In the genomic region with DNA sequence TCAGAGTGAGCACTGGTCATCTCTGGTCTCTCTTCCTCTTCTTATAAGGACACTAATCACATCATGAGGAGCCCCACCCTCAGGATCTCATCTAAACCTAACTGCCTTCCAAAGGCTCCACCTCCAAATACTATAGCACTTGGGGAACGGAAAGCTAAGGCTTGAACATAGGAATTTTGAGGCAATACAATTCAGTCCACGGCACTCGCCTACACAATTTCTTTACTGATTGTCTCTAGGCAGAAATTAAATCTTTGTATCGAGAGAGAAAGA, we compare ENCODE assay signal across 2 cellular contexts.
TF ChIP-seq lines count a peak whose summit lies in the region.

No MANE protein-coding gene starts in this region.

TF ChIP-seq in GM23338, 12 proteins besides CTCF, POLR2A, EP300 and RAD21 (continued from another document):
- TF ChIP-seq, protein P1, sequence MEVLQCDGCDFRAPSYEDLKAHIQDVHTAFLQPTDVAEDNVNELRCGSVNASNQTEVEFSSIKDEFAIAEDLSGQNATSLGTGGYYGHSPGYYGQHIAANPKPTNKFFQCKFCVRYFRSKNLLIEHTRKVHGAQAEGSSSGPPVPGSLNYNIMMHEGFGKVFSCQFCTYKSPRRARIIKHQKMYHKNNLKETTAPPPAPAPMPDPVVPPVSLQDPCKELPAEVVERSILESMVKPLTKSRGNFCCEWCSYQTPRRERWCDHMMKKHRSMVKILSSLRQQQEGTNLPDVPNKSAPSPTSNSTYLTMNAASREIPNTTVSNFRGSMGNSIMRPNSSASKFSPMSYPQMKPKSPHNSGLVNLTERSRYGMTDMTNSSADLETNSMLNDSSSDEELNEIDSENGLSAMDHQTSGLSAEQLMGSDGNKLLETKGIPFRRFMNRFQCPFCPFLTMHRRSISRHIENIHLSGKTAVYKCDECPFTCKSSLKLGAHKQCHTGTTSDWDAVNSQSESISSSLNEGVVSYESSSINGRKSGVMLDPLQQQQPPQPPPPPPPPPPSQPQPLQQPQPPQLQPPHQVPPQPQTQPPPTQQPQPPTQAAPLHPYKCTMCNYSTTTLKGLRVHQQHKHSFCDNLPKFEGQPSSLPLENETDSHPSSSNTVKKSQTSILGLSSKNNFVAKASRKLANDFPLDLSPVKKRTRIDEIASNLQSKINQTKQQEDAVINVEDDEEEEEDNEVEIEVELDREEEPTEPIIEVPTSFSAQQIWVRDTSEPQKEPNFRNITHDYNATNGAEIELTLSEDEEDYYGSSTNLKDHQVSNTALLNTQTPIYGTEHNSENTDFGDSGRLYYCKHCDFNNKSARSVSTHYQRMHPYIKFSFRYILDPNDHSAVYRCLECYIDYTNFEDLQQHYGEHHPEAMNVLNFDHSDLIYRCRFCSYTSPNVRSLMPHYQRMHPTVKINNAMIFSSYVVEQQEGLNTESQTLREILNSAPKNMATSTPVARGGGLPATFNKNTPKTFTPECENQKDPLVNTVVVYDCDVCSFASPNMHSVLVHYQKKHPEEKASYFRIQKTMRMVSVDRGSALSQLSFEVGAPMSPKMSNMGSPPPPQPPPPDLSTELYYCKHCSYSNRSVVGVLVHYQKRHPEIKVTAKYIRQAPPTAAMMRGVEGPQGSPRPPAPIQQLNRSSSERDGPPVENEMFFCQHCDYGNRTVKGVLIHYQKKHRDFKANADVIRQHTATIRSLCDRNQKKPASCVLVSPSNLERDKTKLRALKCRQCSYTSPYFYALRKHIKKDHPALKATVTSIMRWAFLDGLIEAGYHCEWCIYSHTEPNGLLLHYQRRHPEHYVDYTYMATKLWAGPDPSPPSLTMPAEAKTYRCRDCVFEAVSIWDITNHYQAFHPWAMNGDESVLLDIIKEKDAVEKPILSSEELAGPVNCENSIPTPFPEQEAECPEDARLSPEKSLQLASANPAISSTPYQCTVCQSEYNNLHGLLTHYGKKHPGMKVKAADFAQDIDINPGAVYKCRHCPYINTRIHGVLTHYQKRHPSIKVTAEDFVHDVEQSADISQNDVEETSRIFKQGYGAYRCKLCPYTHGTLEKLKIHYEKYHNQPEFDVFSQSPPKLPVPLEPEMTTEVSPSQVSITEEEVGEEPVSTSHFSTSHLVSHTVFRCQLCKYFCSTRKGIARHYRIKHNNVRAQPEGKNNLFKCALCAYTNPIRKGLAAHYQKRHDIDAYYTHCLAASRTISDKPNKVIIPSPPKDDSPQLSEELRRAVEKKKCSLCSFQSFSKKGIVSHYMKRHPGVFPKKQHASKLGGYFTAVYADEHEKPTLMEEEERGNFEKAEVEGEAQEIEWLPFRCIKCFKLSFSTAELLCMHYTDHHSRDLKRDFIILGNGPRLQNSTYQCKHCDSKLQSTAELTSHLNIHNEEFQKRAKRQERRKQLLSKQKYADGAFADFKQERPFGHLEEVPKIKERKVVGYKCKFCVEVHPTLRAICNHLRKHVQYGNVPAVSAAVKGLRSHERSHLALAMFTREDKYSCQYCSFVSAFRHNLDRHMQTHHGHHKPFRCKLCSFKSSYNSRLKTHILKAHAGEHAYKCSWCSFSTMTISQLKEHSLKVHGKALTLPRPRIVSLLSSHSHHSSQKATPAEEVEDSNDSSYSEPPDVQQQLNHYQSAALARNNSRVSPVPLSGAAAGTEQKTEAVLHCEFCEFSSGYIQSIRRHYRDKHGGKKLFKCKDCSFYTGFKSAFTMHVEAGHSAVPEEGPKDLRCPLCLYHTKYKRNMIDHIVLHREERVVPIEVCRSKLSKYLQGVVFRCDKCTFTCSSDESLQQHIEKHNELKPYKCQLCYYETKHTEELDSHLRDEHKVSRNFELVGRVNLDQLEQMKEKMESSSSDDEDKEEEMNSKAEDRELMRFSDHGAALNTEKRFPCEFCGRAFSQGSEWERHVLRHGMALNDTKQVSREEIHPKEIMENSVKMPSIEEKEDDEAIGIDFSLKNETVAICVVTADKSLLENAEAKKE (CRISPR knock-in tag; IDR thresholded peaks at IDR 0.05), result no peak
- TF ChIP-seq ZNF331 (CRISPR knock-in tag; IDR thresholded peaks at IDR 0.05; ENCODE audit: low read depth), result no peak

TF ChIP-seq in WTC11, 78 proteins besides CTCF, POLR2A, EP300 and RAD21 (continued from another document):
- TF ChIP-seq, protein P2, sequence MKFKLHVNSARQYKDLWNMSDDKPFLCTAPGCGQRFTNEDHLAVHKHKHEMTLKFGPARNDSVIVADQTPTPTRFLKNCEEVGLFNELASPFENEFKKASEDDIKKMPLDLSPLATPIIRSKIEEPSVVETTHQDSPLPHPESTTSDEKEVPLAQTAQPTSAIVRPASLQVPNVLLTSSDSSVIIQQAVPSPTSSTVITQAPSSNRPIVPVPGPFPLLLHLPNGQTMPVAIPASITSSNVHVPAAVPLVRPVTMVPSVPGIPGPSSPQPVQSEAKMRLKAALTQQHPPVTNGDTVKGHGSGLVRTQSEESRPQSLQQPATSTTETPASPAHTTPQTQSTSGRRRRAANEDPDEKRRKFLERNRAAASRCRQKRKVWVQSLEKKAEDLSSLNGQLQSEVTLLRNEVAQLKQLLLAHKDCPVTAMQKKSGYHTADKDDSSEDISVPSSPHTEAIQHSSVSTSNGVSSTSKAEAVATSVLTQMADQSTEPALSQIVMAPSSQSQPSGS (CRISPR knock-in tag; IDR thresholded peaks at IDR 0.05; ENCODE audit: borderline replicate concordance, low read depth), result no peak
- no peak for TF ChIP-seq NFYB (CRISPR knock-in tag; conservative IDR thresholded peaks at IDR 0.05; ENCODE audit: low read depth)
- TF ChIP-seq, protein P3, sequence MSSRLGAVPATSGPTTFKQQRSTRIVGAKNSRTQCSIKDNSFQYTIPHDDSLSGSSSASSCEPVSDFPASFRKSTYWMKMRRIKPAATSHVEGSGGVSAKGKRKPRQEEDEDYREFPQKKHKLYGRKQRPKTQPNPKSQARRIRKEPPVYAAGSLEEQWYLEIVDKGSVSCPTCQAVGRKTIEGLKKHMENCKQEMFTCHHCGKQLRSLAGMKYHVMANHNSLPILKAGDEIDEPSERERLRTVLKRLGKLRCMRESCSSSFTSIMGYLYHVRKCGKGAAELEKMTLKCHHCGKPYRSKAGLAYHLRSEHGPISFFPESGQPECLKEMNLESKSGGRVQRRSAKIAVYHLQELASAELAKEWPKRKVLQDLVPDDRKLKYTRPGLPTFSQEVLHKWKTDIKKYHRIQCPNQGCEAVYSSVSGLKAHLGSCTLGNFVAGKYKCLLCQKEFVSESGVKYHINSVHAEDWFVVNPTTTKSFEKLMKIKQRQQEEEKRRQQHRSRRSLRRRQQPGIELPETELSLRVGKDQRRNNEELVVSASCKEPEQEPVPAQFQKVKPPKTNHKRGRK (CRISPR knock-in tag; IDR thresholded peaks at IDR 0.05; ENCODE audit: borderline replicate concordance), result no peak
- no peak for TF ChIP-seq JUN (CRISPR knock-in tag; IDR thresholded peaks at IDR 0.05)
- no peak for TF ChIP-seq KAT7 (CRISPR knock-in tag; IDR thresholded peaks at IDR 0.05; ENCODE audit: borderline replicate concordance)
- TF ChIP-seq TEAD1 (CRISPR knock-in tag; IDR thresholded peaks at IDR 0.05), result no peak
- TF ChIP-seq ZNF219 (CRISPR knock-in tag; IDR thresholded peaks at IDR 0.05; ENCODE audit: borderline replicate concordance), result no peak
- no peak for TF ChIP-seq NR1H2 (CRISPR knock-in tag; IDR thresholded peaks at IDR 0.05)
